Comparison of ENCODE assay signal across 1 cellular context in the genomic region with DNA sequence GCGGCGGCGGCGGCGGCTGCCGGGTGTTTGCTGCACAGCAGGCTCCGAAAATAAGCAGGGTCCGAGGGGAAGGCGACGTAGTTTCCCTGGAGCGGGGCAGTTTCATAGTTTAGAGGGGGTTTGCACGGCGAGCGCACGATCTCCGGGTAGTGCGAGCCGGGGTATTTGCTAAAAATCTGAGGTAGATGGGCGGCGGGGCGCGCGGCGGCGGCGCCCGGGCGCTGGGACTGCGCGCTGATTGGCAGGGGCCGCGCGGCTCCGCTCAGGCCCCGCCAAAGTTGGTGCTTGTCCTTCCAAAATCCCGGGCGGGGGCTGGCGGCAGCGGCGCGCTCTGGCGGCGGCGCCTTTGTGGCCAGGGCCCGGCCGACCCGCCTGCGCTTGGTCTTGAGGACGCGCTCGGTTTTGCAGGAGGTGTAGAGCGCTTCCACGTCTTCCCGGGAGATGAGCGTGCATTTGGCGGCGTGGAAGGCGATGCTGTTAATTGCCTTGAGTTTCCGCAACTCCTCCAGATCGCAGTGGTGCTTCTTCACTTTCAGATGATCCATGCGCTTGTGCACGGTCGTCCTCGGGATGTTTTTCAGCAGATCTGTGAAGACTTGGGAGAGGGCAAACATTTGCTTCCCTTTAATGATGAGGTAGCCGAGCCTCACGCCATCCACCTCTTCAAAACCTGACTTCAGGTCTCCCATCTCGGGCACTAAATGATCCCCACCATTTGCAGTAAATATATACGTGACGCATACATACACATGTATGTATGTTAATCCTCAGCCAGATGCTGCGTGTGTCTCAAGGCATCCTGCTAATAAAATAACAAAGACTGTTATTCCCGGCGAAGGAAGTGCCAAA.
TF ChIP-seq lines count a peak whose summit lies in the region.

No MANE protein-coding gene starts in this region.

TF ChIP-seq in liver, 16 proteins besides CTCF, POLR2A, EP300 and RAD21 (continued from another document):
- TF ChIP-seq, protein P1, sequence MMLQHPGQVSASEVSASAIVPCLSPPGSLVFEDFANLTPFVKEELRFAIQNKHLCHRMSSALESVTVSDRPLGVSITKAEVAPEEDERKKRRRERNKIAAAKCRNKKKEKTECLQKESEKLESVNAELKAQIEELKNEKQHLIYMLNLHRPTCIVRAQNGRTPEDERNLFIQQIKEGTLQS (IDR thresholded peaks at IDR 0.05): no peak
- TF ChIP-seq HNF4A (conservative IDR thresholded peaks at IDR 0.05): no peak
- no peak for TF ChIP-seq FOXA2 (IDR thresholded peaks at IDR 0.05)
- TF ChIP-seq TAF1 (conservative IDR thresholded peaks at IDR 0.05): no peak
- TF ChIP-seq GABPA (IDR thresholded peaks at IDR 0.05 in 1 of 2, conservative IDR thresholded peaks at IDR 0.05 in 1 of 2): no peak
- no peak for TF ChIP-seq SP1 (IDR thresholded peaks at IDR 0.05)
- TF ChIP-seq EGR1 (IDR thresholded peaks at IDR 0.05; ENCODE audit: low read depth in 2 of 2): no peak
- no peak for TF ChIP-seq NR2F2 (IDR thresholded peaks at IDR 0.05)
